23 cellular contexts compared by ENCODE assay signal in the genomic region with DNA sequence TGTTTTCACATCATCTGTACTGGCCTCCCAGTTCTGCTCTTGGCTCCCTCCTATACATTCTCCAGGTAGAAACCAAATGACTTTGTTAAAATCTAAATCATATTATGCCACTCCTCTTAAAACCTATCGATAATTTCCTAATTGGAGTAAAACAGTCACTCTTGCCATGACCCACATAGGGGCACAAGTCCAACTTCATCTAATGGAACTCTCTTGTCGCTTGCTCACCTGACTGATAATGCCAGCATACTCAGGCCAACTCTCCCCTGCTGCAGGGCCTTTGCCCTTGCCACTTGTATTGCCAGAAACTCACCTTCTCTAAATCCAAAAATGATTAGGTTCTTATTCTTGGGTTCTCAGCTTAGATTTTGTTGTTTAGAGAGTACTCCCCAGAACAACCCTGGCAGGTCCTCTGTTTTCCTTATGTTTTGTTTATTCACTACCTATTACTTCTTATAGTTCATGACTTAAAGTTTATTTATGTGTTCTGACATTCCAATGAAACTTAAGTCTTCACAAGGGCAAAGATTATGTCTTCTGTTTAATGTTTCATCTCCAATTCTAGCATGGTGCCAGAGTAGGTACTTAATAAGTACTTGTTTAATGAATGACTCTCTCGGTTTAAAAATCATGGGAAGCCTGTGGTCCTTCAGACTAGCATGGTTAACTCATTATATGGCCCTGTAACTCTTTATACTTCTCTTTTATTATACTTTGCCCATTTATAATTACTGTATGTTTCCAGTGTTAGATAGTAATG.
A peak's percentile ranks its signal among the peaks of the same experiment; 100 is the strongest.
DNase-seq lines count a peak whose midpoint lies in the region; ATAC-seq, FAIRE-seq and TF ChIP-seq lines count a peak whose summit lies in the region.
"Had no signal": no experiment of that assay in that cellular context is flagged by ENCODE, and none has a peak within 500 bp of the region (broad histone marks: within the 10 kb centered on the region; RNA-seq: fewer than 3 reads in every experiment).

No MANE protein-coding gene starts in this region.

- H3K4me1 ChIP-seq in liver (ENCODE audit: control insufficient read depth in 4 of 4, insufficient read depth in 4 of 4, low read length in 3 of 4) = peaks cover 2 to 27% (median 14%) of the 10 kb centered on the region in 4 donors
- no peaks in the 10 kb centered on the region for H3K4me1 ChIP-seq in HepG2 (ENCODE audit: insufficient read depth, low read length)
- H3K4me1 ChIP-seq in small intestine (ENCODE audit: control insufficient read depth in 2 of 2, insufficient read depth in 1 of 2, low read depth in 1 of 2, low read length in 1 of 2) = no peaks in the 10 kb centered on the region
- H3K4me1 ChIP-seq: BLaER1, Caco-2 had no signal

- H3K36me3 ChIP-seq in liver (ENCODE audit: control insufficient read depth in 4 of 4, insufficient read depth in 3 of 4, low read depth in 1 of 4, low read length in 3 of 4) (no peaks in the 10 kb centered on the region), HepG2 (replicated peaks in 1 of 2; ENCODE audit: control insufficient read depth in 1 of 2, insufficient read depth in 2 of 2, low read length in 2 of 2) (no peaks in the 10 kb centered on the region), small intestine (ENCODE audit: control insufficient read depth in 2 of 2, insufficient read depth in 2 of 2, low read length in 2 of 2) (no peaks in the 10 kb centered on the region)
- H3K36me3 ChIP-seq: BLaER1 had no signal

- intact Hi-C loops in HepG2 (cut with micrococcal nuclease; ENCODE audit: unreplicated experiment) = no loop called here

- TF ChIP-seq RAD21 in liver (IDR thresholded peaks at IDR 0.05) (no peak), HepG2 (CRISPR knock-in tag; IDR thresholded peaks at IDR 0.05) (no peak)

- FAIRE-seq in HepG2 (lab: Jason Lieb, UNC) (no peak), small intestine (lab: Jason Lieb, UNC) (no peak)
- FAIRE-seq: A204.1, G401.6, GM18507, H1 had no signal

- no peak overlapping the region for H3K4me3 ChIP-seq in liver (ENCODE audit: low read depth in 1 of 3, low read length in 3 of 3)
- H3K4me3 ChIP-seq in HepG2 (replicated peaks in 1 of 3; ENCODE audit: insufficient read depth in 1 of 3, low read depth in 2 of 3, low read length in 3 of 3) = no peak overlapping the region
- H3K4me3 ChIP-seq in small intestine (ENCODE audit: low read depth in 1 of 2, low read length in 2 of 2) = no peak overlapping the region
- H3K4me3 ChIP-seq: BLaER1, GM23248 had no signal

- ATAC-seq in HepG2 = no peak
- no peak for ATAC-seq in GM18498 (IDR thresholded peaks at IDR 0.05; ENCODE audit: unreplicated experiment)
- no peak for ATAC-seq in GM19467 (IDR thresholded peaks at IDR 0.05; ENCODE audit: unreplicated experiment)
- ATAC-seq: CD8-positive, alpha-beta T cell had no signal

- POLR2A ChIA-PET in HepG2 (lab: Yijun Ruan, JAX) = no interaction called here

- H4K20me1 ChIP-seq in HepG2 (ENCODE audit: insufficient read depth, low read length) = no peaks in the 10 kb centered on the region
- H4K20me1 ChIP-seq: BLaER1 had no signal

- no TSS peak for BruUV-seq in HepG2 (replicated peaks; lab: Mats Ljungman, UMichigan)

- 30% methylated on average over 3 of the region's 3 CpGs for WGBS in liver
- WGBS in HepG2 (ENCODE audit: low lambda C conversion rate) = 0% methylated on average over 3 of the region's 3 CpGs
- 34 to 59% (median 40%) methylated on average over 3 of the region's 3 CpGs for WGBS in small intestine, 3 donors

- DNase-seq in HepG2 (ENCODE audit: low spot score) = no peak
- DNase-seq in left kidney (ENCODE audit: low read depth, low spot score) = peak; percentile 29
- peak; percentile 83 for DNase-seq in mucosa of gallbladder (ENCODE audit: low spot score)
- DNase-seq in small intestine = peak; percentile 75
- DNase-seq in NCI-H2227 (lab: John Stamatoyannopoulos, UW; ENCODE audit: unreplicated experiment) = no peak
- DNase-seq: Caco-2; CD4-positive, CD25-positive, alpha-beta regulatory T cell; CD8-positive, alpha-beta T cell; DMS153; DND-41; GM23248; H7; HCEC 1CT had no signal

- H3K27ac ChIP-seq in liver (ENCODE audit: low read depth in 1 of 2, low read length in 2 of 2) (no peak overlapping the region), HepG2 (ENCODE audit: extremely low read length, insufficient read depth, low read length) (no peak overlapping the region), small intestine (ENCODE audit: low read depth in 1 of 2, low read length in 1 of 2) (no peak overlapping the region)
- H3K27ac ChIP-seq: 22Rv1, BLaER1, C4-2B, GM23248 had no signal

- H3K79me2 ChIP-seq in HepG2 (ENCODE audit: insufficient read depth, low read length) = no peaks in the 10 kb centered on the region

- H3K9me3 ChIP-seq in liver (ENCODE audit: control insufficient read depth in 4 of 4, low read length in 3 of 4) (no peaks in the 10 kb centered on the region), HepG2 (ENCODE audit: low read length) (peaks cover 7% of the 10 kb centered on the region; the same call in 1 of the 2 replicates), small intestine (ENCODE audit: control insufficient read depth, low read depth) (no peaks in the 10 kb centered on the region)
- H3K9me3 ChIP-seq: BLaER1, Caco-2 had no signal

- TF ChIP-seq EP300 in HepG2 (IDR thresholded peaks at IDR 0.05; ENCODE audit: low read depth in 2 of 2, low read length in 2 of 2) (no peak), HepG2 (CRISPR knock-in tag; IDR thresholded peaks at IDR 0.05; ENCODE audit: borderline replicate concordance) (no peak)

- H3K9ac ChIP-seq in liver (ENCODE audit: low read depth in 1 of 2, low read length in 2 of 2) = no peak overlapping the region
- no peak overlapping the region for H3K9ac ChIP-seq in HepG2 (ENCODE audit: insufficient read depth, low read depth, low read length)
- H3K9ac ChIP-seq: BLaER1, GM23248 had no signal

- H2AFZ ChIP-seq in HepG2 (ENCODE audit: low read length) = no peak overlapping the region
- H2AFZ ChIP-seq: GM23248 had no signal

- in situ Hi-C loops in HepG2 (cut with HindIII; ENCODE audit: extremely low pct_ligation_motif_present, low pct_unique_long_range_greater_than_20kb) = no loop called here

- CTCF ChIA-PET in HepG2 (lab: Yijun Ruan, JAX; ENCODE audit: low intra/inter-chr PET ratio, low total read pairs) = no interaction called here

- H3K27me3 ChIP-seq in liver (ENCODE audit: control insufficient read depth in 4 of 4, insufficient read depth in 4 of 4, low read length in 3 of 4) = no peaks in the 10 kb centered on the region
- no peaks in the 10 kb centered on the region for H3K27me3 ChIP-seq in HepG2 (ENCODE audit: control insufficient read depth in 1 of 2, insufficient read depth in 2 of 2, low read length in 2 of 2)
- H3K27me3 ChIP-seq in small intestine (ENCODE audit: control insufficient read depth in 2 of 2, insufficient read depth in 2 of 2, low read length in 2 of 2) = no peaks in the 10 kb centered on the region
- H3K27me3 ChIP-seq: BLaER1 had no signal

- no peak overlapping the region for H3K4me2 ChIP-seq in HepG2 (ENCODE audit: low read depth, low read length)
- H3K4me2 ChIP-seq: BLaER1 had no signal

- TF ChIP-seq POLR2A in HepG2 (IDR thresholded peaks at IDR 0.05; ENCODE audit: insufficient read depth in 1 of 2, low read depth in 2 of 2, low read length in 2 of 2) = no peak

- TF ChIP-seq CTCF in liver (IDR thresholded peaks at IDR 0.05; ENCODE audit: low read depth, low read length, missing input control) = no peak
- no peak for TF ChIP-seq CTCF in HepG2 (CRISPR knock-in tag; IDR thresholded peaks at IDR 0.05)

TF ChIP-seq in liver, 16 proteins besides CTCF, POLR2A, EP300 and RAD21:
- TF ChIP-seq FOXA2 (IDR thresholded peaks at IDR 0.05) = no peak
- peak; percentile 40 to 86 for TF ChIP-seq HNF4A (conservative IDR thresholded peaks at IDR 0.05)
- TF ChIP-seq JUND (IDR thresholded peaks at IDR 0.05) = peak in 1 of 2 donors; percentile 92
- TF ChIP-seq SP1 (IDR thresholded peaks at IDR 0.05) = peak; percentile 37
- TF ChIP-seq HNF4G (IDR thresholded peaks at IDR 0.05) = no peak
- TF ChIP-seq RXRA (IDR thresholded peaks at IDR 0.05) = peak in 1 of 2 donors; percentile 64
- TF ChIP-seq YY1 (IDR thresholded peaks at IDR 0.05) = peak; percentile 55
- peak in 1 of 2 donors; percentile 84 for TF ChIP-seq EGR1 (IDR thresholded peaks at IDR 0.05; ENCODE audit: low read depth in 2 of 2)

TF ChIP-seq in HepG2, 621 proteins besides CTCF, POLR2A, EP300 and RAD21 (continues in another document):
- no peak for TF ChIP-seq SRSF4 (IDR thresholded peaks at IDR 0.05; ENCODE audit: low read depth, low read length, poor library complexity, severe bottlenecking)
- TF ChIP-seq, protein P1, sequence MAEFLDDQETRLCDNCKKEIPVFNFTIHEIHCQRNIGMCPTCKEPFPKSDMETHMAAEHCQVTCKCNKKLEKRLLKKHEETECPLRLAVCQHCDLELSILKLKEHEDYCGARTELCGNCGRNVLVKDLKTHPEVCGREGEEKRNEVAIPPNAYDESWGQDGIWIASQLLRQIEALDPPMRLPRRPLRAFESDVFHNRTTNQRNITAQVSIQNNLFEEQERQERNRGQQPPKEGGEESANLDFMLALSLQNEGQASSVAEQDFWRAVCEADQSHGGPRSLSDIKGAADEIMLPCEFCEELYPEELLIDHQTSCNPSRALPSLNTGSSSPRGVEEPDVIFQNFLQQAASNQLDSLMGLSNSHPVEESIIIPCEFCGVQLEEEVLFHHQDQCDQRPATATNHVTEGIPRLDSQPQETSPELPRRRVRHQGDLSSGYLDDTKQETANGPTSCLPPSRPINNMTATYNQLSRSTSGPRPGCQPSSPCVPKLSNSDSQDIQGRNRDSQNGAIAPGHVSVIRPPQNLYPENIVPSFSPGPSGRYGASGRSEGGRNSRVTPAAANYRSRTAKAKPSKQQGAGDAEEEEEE (CRISPR knock-in tag; IDR thresholded peaks at IDR 0.05; ENCODE audit: borderline replicate concordance) = no peak

Comparison
In these comparisons a context has a peak if more than half of its experiments do, and no peak if none do; other contexts are left out.
1. DNase-seq: peak in left kidney (single experiment), mucosa of gallbladder (single experiment) and small intestine (single experiment); none in HepG2 (single experiment) and NCI-H2227 (single experiment).